Comparison of ENCODE assay signal across 8 cellular contexts in the genomic region with DNA sequence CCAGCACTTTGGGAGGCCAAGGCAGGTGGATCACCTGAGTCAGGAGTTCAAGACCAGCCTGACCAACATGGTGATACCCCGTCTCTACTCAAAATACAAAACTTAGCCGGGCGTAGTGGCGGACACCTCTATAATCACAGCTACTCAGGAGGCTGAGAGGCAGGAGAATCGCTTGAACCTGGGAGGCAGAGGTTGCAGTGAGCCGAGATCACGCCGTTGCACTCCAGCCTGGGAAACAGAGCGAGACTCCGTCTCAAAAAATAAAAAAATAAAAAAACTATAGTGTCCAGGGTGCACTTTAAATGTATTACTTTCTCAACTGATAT. TPM values are rescaled to one million over a fixed set of nuclear protein-coding genes. Genes with fewer than 3 reads are reported as not detected.
A peak's percentile ranks its signal among the peaks of the same experiment; 100 is the strongest.
DNase-seq lines count a peak whose midpoint lies in the region; ATAC-seq and TF ChIP-seq lines count a peak whose summit lies in the region.
"Not testable (repeated sequence)": the region's sequence is repeated elsewhere in the genome, so short reads cannot be mapped to it uniquely, and the experiment has no call there.

No MANE protein-coding gene starts in this region.

- TF ChIP-seq EP300 in esophagus muscularis mucosa (IDR thresholded peaks at IDR 0.05); stomach (IDR thresholded peaks at IDR 0.05): not testable (repeated sequence)

- DNase-seq in CD4-positive, CD25-positive, alpha-beta regulatory T cell; activated CD8-positive, alpha-beta memory T cell treated with anti-CD3 and anti-CD28 coated beads, Interleukin-2, amount 10 ng/mL, durations not matched to agents 7 days and 5 days; activated naive CD8-positive, alpha-beta T cell treated with anti-CD3 and anti-CD28 coated beads, Interleukin-2, amount 10 ng/mL, durations not matched to agents 7 days and 5 days; esophagus muscularis mucosa (ENCODE audit: extremely low spot score); nephron progenitor cell; stomach: not testable (repeated sequence)
- DNase-seq in T-cell, result peak in 1 of 34 experiments; percentile 4

- H3K36me3 ChIP-seq in CD4-positive, CD25-positive, alpha-beta regulatory T cell (ENCODE audit: control insufficient read depth, insufficient read depth, low read length); KMS-11 (ENCODE audit: insufficient read depth); esophagus muscularis mucosa; stomach: not testable (repeated sequence)

- 92% methylated on average over 10 of the region's 10 CpGs for WGBS in esophagus muscularis mucosa
- 86 to 94% (median 91%) methylated on average over 10 of the region's 10 CpGs for WGBS in stomach, 5 donors

- H4K20me1 ChIP-seq in KMS-11 (ENCODE audit: insufficient read depth), result not testable (repeated sequence)

- peak overlapping the region; percentile 90 for H3K4me2 ChIP-seq in KMS-11

- POLR2A ChIA-PET in T-cell (lab: Charles Lee), result interaction anchor here (0.7 to 1.5 kb wide), 2 partner anchors 17 to 147 kb away, joined by 3 to 6 read pairs; no protein-coding TSS in a partner anchor
- POLR2A ChIA-PET in activated naive CD8-positive, alpha-beta T cell treated with anti-CD3 and anti-CD28 coated beads, Interleukin-2, amount 10 ng/mL, durations not matched to agents 7 days and 5 days (lab: Charles Lee), result not testable (repeated sequence)

- H3K27ac ChIP-seq in CD4-positive, CD25-positive, alpha-beta regulatory T cell (ENCODE audit: insufficient read depth, low read length, poor library complexity, severe bottlenecking), result peak overlapping the region; percentile 84
- H3K27ac ChIP-seq in KMS-11, result peak overlapping the region; percentile 49; the same call in 1 of the 2 replicates
- H3K27ac ChIP-seq in esophagus muscularis mucosa (replicated peaks in 1 of 4), result peak overlapping the region in 3 of 4 donors; percentile 40 to 95 (median 55)
- peak overlapping the region in 3 of 5 donors; percentile 2 to 50 (median 34) for H3K27ac ChIP-seq in stomach

- peak overlapping the region; percentile 80 to 94 (median 90) for H3K27ac Mint-ChIP-seq in CD4-positive, CD25-positive, alpha-beta regulatory T cell
- H3K27ac Mint-ChIP-seq in T-cell, result peak overlapping the region; percentile 98 to 99
- H3K27ac Mint-ChIP-seq in activated CD8-positive, alpha-beta memory T cell treated with anti-CD3 and anti-CD28 coated beads, Interleukin-2, amount 10 ng/mL, durations not matched to agents 7 days and 5 days, result peak overlapping the region; percentile 81
- not testable (repeated sequence) for H3K27ac Mint-ChIP-seq in activated naive CD8-positive, alpha-beta T cell treated with anti-CD3 and anti-CD28 coated beads, Interleukin-2, amount 10 ng/mL, durations not matched to agents 7 days and 5 days; nephron progenitor cell

- H2AFZ ChIP-seq in KMS-11 (ENCODE audit: low read depth), result not testable (repeated sequence)

- not testable (repeated sequence) for H3K9ac ChIP-seq in KMS-11

- H3K36me3 Mint-ChIP-seq in CD4-positive, CD25-positive, alpha-beta regulatory T cell; T-cell; activated naive CD8-positive, alpha-beta T cell treated with anti-CD3 and anti-CD28 coated beads, Interleukin-2, amount 10 ng/mL, durations not matched to agents 7 days and 5 days; nephron progenitor cell (ENCODE audit: low read depth): not testable (repeated sequence)
- peaks cover 12% of the 10 kb centered on the region for H3K36me3 Mint-ChIP-seq in activated CD8-positive, alpha-beta memory T cell treated with anti-CD3 and anti-CD28 coated beads, Interleukin-2, amount 10 ng/mL, durations not matched to agents 7 days and 5 days

- CTCF ChIA-PET in T-cell (lab: Charles Lee), result interaction anchor here (0.5 to 0.7 kb wide), 3 partner anchors 18 to 125 kb away, joined by 3 read pairs; no protein-coding TSS in a partner anchor
- CTCF ChIA-PET in activated CD8-positive, alpha-beta memory T cell treated with anti-CD3 and anti-CD28 coated beads, Interleukin-2, amount 10 ng/mL, durations not matched to agents 7 days and 5 days (lab: Charles Lee), result interaction anchor here (1.0 to 1.7 kb wide), 5 partner anchors 13 to 152 kb away, joined by 3 to 6 read pairs (median 5); no protein-coding TSS in a partner anchor

- H3K27me3 ChIP-seq in CD4-positive, CD25-positive, alpha-beta regulatory T cell (ENCODE audit: control insufficient read depth, insufficient read depth, low read length); KMS-11 (ENCODE audit: insufficient read depth, low read depth); esophagus muscularis mucosa; stomach: not testable (repeated sequence)

- H3K4me1 Mint-ChIP-seq in CD4-positive, CD25-positive, alpha-beta regulatory T cell, result peaks cover 43 to 72% (median 55%) of the 10 kb centered on the region in 4 donors
- H3K4me1 Mint-ChIP-seq in T-cell (peaks cover 60 to 63% (median 61%) of the 10 kb centered on the region in 3 donors), nephron progenitor cell (peaks cover 73% of the 10 kb centered on the region)
- peaks cover 57% of the 10 kb centered on the region for H3K4me1 Mint-ChIP-seq in activated CD8-positive, alpha-beta memory T cell treated with anti-CD3 and anti-CD28 coated beads, Interleukin-2, amount 10 ng/mL, durations not matched to agents 7 days and 5 days
- H3K4me1 Mint-ChIP-seq in activated naive CD8-positive, alpha-beta T cell treated with anti-CD3 and anti-CD28 coated beads, Interleukin-2, amount 10 ng/mL, durations not matched to agents 7 days and 5 days, result peaks cover 41% of the 10 kb centered on the region

- intact Hi-C loops in esophagus muscularis mucosa (cut with DNase I), result loop anchor here (10.0 kb wide), 1 partner anchor 112 kb away; no protein-coding TSS in a partner anchor
- intact Hi-C loops in stomach (cut with DNase I; ENCODE audit: low total_unique reads), result not testable (repeated sequence)

- peaks cover 68% of the 10 kb centered on the region for H3K79me2 ChIP-seq in KMS-11 (ENCODE audit: insufficient read depth, low read depth)

- peaks cover 13% of the 10 kb centered on the region for H3K27me3 Mint-ChIP-seq in CD4-positive, CD25-positive, alpha-beta regulatory T cell
- not testable (repeated sequence) for H3K27me3 Mint-ChIP-seq in T-cell; activated CD8-positive, alpha-beta memory T cell treated with anti-CD3 and anti-CD28 coated beads, Interleukin-2, amount 10 ng/mL, durations not matched to agents 7 days and 5 days; activated naive CD8-positive, alpha-beta T cell treated with anti-CD3 and anti-CD28 coated beads, Interleukin-2, amount 10 ng/mL, durations not matched to agents 7 days and 5 days; nephron progenitor cell (ENCODE audit: low read depth, poor library complexity)

- TF ChIP-seq CTCF in KMS-11 (conservative IDR thresholded peaks at IDR 0.05; ENCODE audit: low read depth, low read length); esophagus muscularis mucosa (IDR thresholded peaks at IDR 0.05); nephron progenitor cell (IDR thresholded peaks at IDR 0.05); stomach (IDR thresholded peaks at IDR 0.05): not testable (repeated sequence)

- not testable (repeated sequence) for H3K9me3 ChIP-seq in CD4-positive, CD25-positive, alpha-beta regulatory T cell (ENCODE audit: control insufficient read depth in 2 of 2, low read length in 2 of 2); esophagus muscularis mucosa; stomach

- peak overlapping the region; percentile 55 to 98 (median 96) for H3K4me3 Mint-ChIP-seq in CD4-positive, CD25-positive, alpha-beta regulatory T cell
- H3K4me3 Mint-ChIP-seq in T-cell, result peak overlapping the region; percentile 50 to 97 (median 88)
- H3K4me3 Mint-ChIP-seq in activated CD8-positive, alpha-beta memory T cell treated with anti-CD3 and anti-CD28 coated beads, Interleukin-2, amount 10 ng/mL, durations not matched to agents 7 days and 5 days, result not testable (repeated sequence)
- H3K4me3 Mint-ChIP-seq in activated naive CD8-positive, alpha-beta T cell treated with anti-CD3 and anti-CD28 coated beads, Interleukin-2, amount 10 ng/mL, durations not matched to agents 7 days and 5 days, result peak overlapping the region; percentile 65
- H3K4me3 Mint-ChIP-seq in nephron progenitor cell, result peak overlapping the region; percentile 33

- H3K4me3 ChIP-seq in CD4-positive, CD25-positive, alpha-beta regulatory T cell (ENCODE audit: low read depth, low read length), result peak overlapping the region; percentile 92
- H3K4me3 ChIP-seq in KMS-11 (IDR thresholded peaks at IDR 0.05; ENCODE audit: insufficient read depth, low read depth, low read length); esophagus muscularis mucosa; stomach: not testable (repeated sequence)

- not testable (repeated sequence) for ATAC-seq in CD4-positive, CD25-positive, alpha-beta regulatory T cell (ENCODE audit: low read depth in 2 of 2); T-cell (replicated peaks in 1 of 4); activated CD8-positive, alpha-beta memory T cell treated with anti-CD3 and anti-CD28 coated beads, Interleukin-2, amount 10 ng/mL, durations not matched to agents 7 days and 5 days; activated naive CD8-positive, alpha-beta T cell treated with anti-CD3 and anti-CD28 coated beads, Interleukin-2, amount 10 ng/mL, durations not matched to agents 7 days and 5 days (ENCODE audit: low read depth)

- TF ChIP-seq POLR2A in esophagus muscularis mucosa (IDR thresholded peaks at IDR 0.05; ENCODE audit: low read depth); stomach (IDR thresholded peaks at IDR 0.05): not testable (repeated sequence)

- H3K9me3 Mint-ChIP-seq in CD4-positive, CD25-positive, alpha-beta regulatory T cell; T-cell; activated CD8-positive, alpha-beta memory T cell treated with anti-CD3 and anti-CD28 coated beads, Interleukin-2, amount 10 ng/mL, durations not matched to agents 7 days and 5 days (ENCODE audit: low read depth); activated naive CD8-positive, alpha-beta T cell treated with anti-CD3 and anti-CD28 coated beads, Interleukin-2, amount 10 ng/mL, durations not matched to agents 7 days and 5 days; nephron progenitor cell: not testable (repeated sequence)

- peaks cover 57% of the 10 kb centered on the region for H3K4me1 ChIP-seq in CD4-positive, CD25-positive, alpha-beta regulatory T cell (ENCODE audit: control insufficient read depth, insufficient read depth, low read length, poor library complexity, severe bottlenecking)
- peaks cover 70% of the 10 kb centered on the region for H3K4me1 ChIP-seq in KMS-11 (ENCODE audit: low read depth, poor library complexity, severe bottlenecking)
- H3K4me1 ChIP-seq in esophagus muscularis mucosa, result peaks cover 64 to 72% (median 68%) of the 10 kb centered on the region in 4 donors
- peaks cover 17 to 77% (median 49%) of the 10 kb centered on the region in 4 donors for H3K4me1 ChIP-seq in stomach

RNA-seq across cellular contexts. Expression of gene PHF21A, which starts 4.6 kb away (rescaled TPM):
- 111 TPM for total RNA-seq in CD4-positive, CD25-positive, alpha-beta regulatory T cell
- 10 to 100 TPM in 1 of 4 donors, 1 to 10 TPM in 3; 6.0 to 11.3 (median 7.8) TPM for polyA plus RNA-seq in CD4-positive, CD25-positive, alpha-beta regulatory T cell
- total RNA-seq in T-cell, result 10 to 100 TPM; 45.5 to 82.9 (median 57.4) TPM
- total RNA-seq in activated CD8-positive, alpha-beta memory T cell treated with anti-CD3 and anti-CD28 coated beads, Interleukin-2, amount 10 ng/mL, durations not matched to agents 7 days and 5 days, result 10 to 100 TPM; 34.6 to 39.7 TPM
- total RNA-seq in activated naive CD8-positive, alpha-beta T cell treated with anti-CD3 and anti-CD28 coated beads, Interleukin-2, amount 10 ng/mL, durations not matched to agents 7 days and 5 days, result 10 to 100 TPM; 45.4 to 49.0 TPM
- total RNA-seq in esophagus muscularis mucosa, result 10 to 100 TPM; 31.8 to 47.8 (median 36.1) TPM
- total RNA-seq in stomach, result 10 to 100 TPM in 4 of 5 donors, 1 to 10 TPM in 1; 6.1 to 67.0 (median 22.2) TPM
- polyA plus RNA-seq in stomach, result 10 to 100 TPM; 10.1 to 15.1 (median 11.9) TPM

Comparison
In these comparisons a context has a peak if more than half of its experiments do, and no peak if none do; other contexts are left out.
1. H3K27ac ChIP-seq: peak in every context shown above with its lines; median percentile 84 in CD4-positive, CD25-positive, alpha-beta regulatory T cell; 55 in esophagus muscularis mucosa; 49 in KMS-11; 34 in stomach.